Comparison of ENCODE assay signal across 20 cellular contexts in genomic region chr12:66156654-66157053, GRCh38. TPM values are rescaled to one million over a fixed set of nuclear protein-coding genes. Genes with fewer than 3 reads are reported as not detected.
A peak's percentile ranks its signal among the peaks of the same experiment; 100 is the strongest.
DNase-seq lines count a peak whose midpoint lies in the region; ATAC-seq, FAIRE-seq and TF ChIP-seq lines count a peak whose summit lies in the region.
"Had no signal": no experiment of that assay in that cellular context is flagged by ENCODE, and none has a peak within 500 bp of the region (broad histone marks: within the 10 kb centered on the region; RNA-seq: fewer than 3 reads in every experiment).

No MANE protein-coding gene starts in this region.

- TF ChIP-seq CTCF in GM12878 (IDR thresholded peaks at IDR 0.05 in 2 of 3, conservative IDR thresholded peaks at IDR 0.05 in 1 of 3; ENCODE audit: control insufficient read depth in 2 of 3, extremely low read depth in 1 of 3, insufficient read depth in 1 of 3, low read depth in 3 of 3, low read length in 3 of 3) (no peak), fibroblast of pulmonary artery (IDR thresholded peaks at IDR 0.05; ENCODE audit: low read length, missing control alignments) (no peak), tibial artery (IDR thresholded peaks at IDR 0.05) (no peak)

- CTCF ChIA-PET in GM12878 (lab: Yijun Ruan, JAX): no interaction called here

- intact Hi-C loops in GM12878 (cut with micrococcal nuclease; ENCODE audit: unreplicated experiment) (no loop called here), tibial artery (cut with DNase I; ENCODE audit: low total_unique reads) (no loop called here)

- no peak for TF ChIP-seq EP300 in GM12878 (IDR thresholded peaks at IDR 0.05; ENCODE audit: borderline replicate concordance in 1 of 2, control insufficient read depth in 1 of 2, low read depth in 2 of 2, low read length in 2 of 2)

- H3K4me1 Mint-ChIP-seq in stimulated activated naive CD8-positive, alpha-beta T cell treated with anti-CD3 and anti-CD28 coated beads, Interleukin-15, Interleukin-2, amounts not matched to agents 100 ng/mL and 50 ng/mL, for 24 hours (ENCODE audit: low read depth): peaks cover 55% of the 10 kb centered on the region

- H3K4me3 ChIP-seq in GM12878: no peak overlapping the region
- no peak overlapping the region for H3K4me3 ChIP-seq in fibroblast of pulmonary artery (replicated peaks; ENCODE audit: low read depth, low read length)
- no peak overlapping the region for H3K4me3 ChIP-seq in tibial artery
- no peak overlapping the region for H3K4me3 ChIP-seq in Karpas-422 (ENCODE audit: low read length)
- H3K4me3 ChIP-seq: lung, prostate gland had no signal

- RAD21 ChIA-PET in GM12878 (lab: Charles Lee; ENCODE audit: unreplicated experiment): no interaction called here

- H3K4me2 ChIP-seq in GM12878 (ENCODE audit: control insufficient read depth, insufficient read depth) (no peak overlapping the region), Karpas-422 (ENCODE audit: low read depth, low read length, poor library complexity, severe bottlenecking) (no peak overlapping the region)

- FAIRE-seq in GM12878 (lab: Jason Lieb, UNC) (no peak), RCC 7860 (lab: Jason Lieb, UNC) (no peak)
- FAIRE-seq: GM12892, kidney had no signal

- TSS peak; percentile 2 for BruUV-seq in GM12878 (replicated peaks; lab: Mats Ljungman, UMichigan)

- H3K27me3 Mint-ChIP-seq in stimulated activated naive CD8-positive, alpha-beta T cell treated with anti-CD3 and anti-CD28 coated beads, Interleukin-15, Interleukin-2, amounts not matched to agents 100 ng/mL and 50 ng/mL, for 24 hours: no peaks in the 10 kb centered on the region

- in situ Hi-C loops in GM12878 (cut with MboI) (no loop called here), ACHN (cut with HindIII; ENCODE audit: low pct_ligation_motif_present, low pct_unique_long_range_greater_than_20kb, low sequenced_read_pairs) (no loop called here)

- H3K9ac ChIP-seq in GM12878 (ENCODE audit: control insufficient read depth, insufficient read depth, low read length) (no peak overlapping the region), Karpas-422 (ENCODE audit: low read length) (no peak overlapping the region)

- H3K79me2 ChIP-seq in GM12878 (ENCODE audit: control insufficient read depth, insufficient read depth, low read length) (peaks cover 2% of the 10 kb centered on the region), Karpas-422 (ENCODE audit: low read length) (peaks cover 81% of the 10 kb centered on the region)

- peaks cover 47% of the 10 kb centered on the region for H3K36me3 Mint-ChIP-seq in stimulated activated naive CD8-positive, alpha-beta T cell treated with anti-CD3 and anti-CD28 coated beads, Interleukin-15, Interleukin-2, amounts not matched to agents 100 ng/mL and 50 ng/mL, for 24 hours (ENCODE audit: low read depth)

- H4K20me1 ChIP-seq in GM12878 (ENCODE audit: control insufficient read depth, insufficient read depth) (no peaks in the 10 kb centered on the region), Karpas-422 (ENCODE audit: insufficient read depth, low read depth, low read length) (no peaks in the 10 kb centered on the region)

- POLR2A ChIA-PET in GM12878 (lab: Charles Lee): no interaction called here

- H3K27ac ChIP-seq in GM12878 (ENCODE audit: control insufficient read depth, insufficient read depth) (no peak overlapping the region), tibial artery (no peak overlapping the region), Karpas-422 (ENCODE audit: low read length) (no peak overlapping the region)
- H3K27ac ChIP-seq: prostate gland, RWPE1 had no signal

- H3K4me1 ChIP-seq in GM12878 (ENCODE audit: control insufficient read depth, insufficient read depth, low read length) (no peaks in the 10 kb centered on the region), tibial artery (no peaks in the 10 kb centered on the region), Karpas-422 (ENCODE audit: low read length) (no peaks in the 10 kb centered on the region; the same call in 1 of the 2 replicates)

- WGBS in GM12878 (ENCODE audit: insufficient coverage, insufficient replicate concordance, low lambda C conversion rate, missing lambda C conversion rate): 96% methylated on average over 2 of the region's 2 CpGs

- no peak for TF ChIP-seq RAD21 in GM12878 (IDR thresholded peaks at IDR 0.05; ENCODE audit: insufficient read depth, low read depth, low read length)

- no peaks in the 10 kb centered on the region for H3K27me3 ChIP-seq in GM12878 (replicated peaks in 1 of 2; ENCODE audit: control insufficient read depth in 2 of 2, insufficient read depth in 2 of 2, low read length in 1 of 2)
- H3K27me3 ChIP-seq in tibial artery: no peaks in the 10 kb centered on the region
- no peaks in the 10 kb centered on the region for H3K27me3 ChIP-seq in Karpas-422 (ENCODE audit: low read length)

- H2AFZ ChIP-seq in GM12878 (ENCODE audit: control insufficient read depth, low read depth, low read length) (no peak overlapping the region), Karpas-422 (ENCODE audit: low read length) (no peak overlapping the region)

- no peaks in the 10 kb centered on the region for H3K9me2 ChIP-seq in Karpas-422 (replicated peaks; ENCODE audit: insufficient read depth, low read length)

- H3K9me3 ChIP-seq in GM12878 (replicated peaks; ENCODE audit: control insufficient read depth, insufficient read depth, low read length): no peaks in the 10 kb centered on the region; the same call in 1 of the 3 replicates
- no peaks in the 10 kb centered on the region for H3K9me3 ChIP-seq in tibial artery
- no peaks in the 10 kb centered on the region for H3K9me3 ChIP-seq in Karpas-422 (ENCODE audit: low read length)
- H3K9me3 ChIP-seq: prostate gland had no signal

- TF ChIP-seq POLR2A in GM12878 (IDR thresholded peaks at IDR 0.05; ENCODE audit: low read depth, low read length): no peak

- peak overlapping the region; percentile 16 for H3K27ac Mint-ChIP-seq in stimulated activated naive CD8-positive, alpha-beta T cell treated with anti-CD3 and anti-CD28 coated beads, Interleukin-15, Interleukin-2, amounts not matched to agents 100 ng/mL and 50 ng/mL, for 24 hours

- H3K4me3 Mint-ChIP-seq in stimulated activated naive CD8-positive, alpha-beta T cell treated with anti-CD3 and anti-CD28 coated beads, Interleukin-15, Interleukin-2, amounts not matched to agents 100 ng/mL and 50 ng/mL, for 24 hours: no peak overlapping the region

- peaks cover 5% of the 10 kb centered on the region for H3K9me3 Mint-ChIP-seq in stimulated activated naive CD8-positive, alpha-beta T cell treated with anti-CD3 and anti-CD28 coated beads, Interleukin-15, Interleukin-2, amounts not matched to agents 100 ng/mL and 50 ng/mL, for 24 hours

- H3K36me3 ChIP-seq in GM12878 (ENCODE audit: control insufficient read depth in 2 of 2, insufficient read depth in 2 of 2, low read length in 1 of 2): no peaks in the 10 kb centered on the region; a peak in 4 of 4 replicates
- H3K36me3 ChIP-seq in tibial artery: peaks cover 0 to 25% (median 20%) of the 10 kb centered on the region in 3 donors
- H3K36me3 ChIP-seq in Karpas-422 (ENCODE audit: insufficient read depth, low read length): peaks cover 9% of the 10 kb centered on the region; the same call in 1 of the 2 replicates
- H3K36me3 ChIP-seq: prostate gland had no signal

- SMC1A ChIA-PET in GM12878 (lab: Charles Lee; ENCODE audit: uncharacterized antibody, unreplicated experiment): no interaction called here

- no peak for DNase-seq in stimulated activated naive CD8-positive, alpha-beta T cell treated with anti-CD3 and anti-CD28 coated beads, Interleukin-15, Interleukin-2, amounts not matched to agents 100 U/mL and 50 U/mL, for 24 hours
- DNase-seq in GM12878 (ENCODE audit: low read depth, low spot score): no peak
- peak; percentile 45 for DNase-seq in fibroblast of pulmonary artery (ENCODE audit: low read depth)
- DNase-seq in RCC 7860 (ENCODE audit: low spot score): no peak
- DNase-seq in tibial artery: no peak
- no peak for DNase-seq in ACHN
- DNase-seq in Karpas-422: no peak
- DNase-seq: activated CD4-positive, alpha-beta T cell treated with anti-CD3 and anti-CD28 coated beads, Interleukin-2, amount 50 U/mL, for 4 hours; DND-41; effector CD8-positive, alpha-beta T cell; H7; kidney; NCI-H1048; NCI-H1694 treated with DMSO at 0.1 percent for 48 hours; NCI-H526 treated with DMSO at 0.1 percent for 48 hours had no signal

- no peak for ATAC-seq in stimulated activated naive CD8-positive, alpha-beta T cell treated with anti-CD3 and anti-CD28 coated beads, Interleukin-15, Interleukin-2, amounts not matched to agents 100 U/mL and 50 U/mL, for 24 hours
- no peak for ATAC-seq in GM12878

RNA-seq across cellular contexts. Expression of gene TMBIM4, which starts 13.1 kb away (rescaled TPM):
- 72.9 and 76.6 TPM in 2 replicates for total RNA-seq in GM12878 (2013; cell fraction: nucleolus; rRNA removed)
- 38.8 and 54.2 TPM in 2 replicates for total RNA-seq in GM12878 (2014; rRNA removed)
- 45.8 and 49.8 TPM in 2 replicates for total RNA-seq in GM12878 (2014; rRNA removed; fragmentation: Illumina TruSeq; extraction: Trizol)
- total RNA-seq in GM12878 (2021): 37.8 and 52.1 TPM in 2 replicates
- polyA plus RNA-seq in GM12878 (2011; ENCODE audit: low read depth): 12.9 TPM
- 105 and 129 TPM in 2 replicates for polyA plus RNA-seq in GM12878 (2011; rRNA removed)
- polyA plus RNA-seq in GM12878 (2011; cell fraction: cytosol; rRNA removed): 64.1 and 116 TPM in 2 replicates
- polyA plus RNA-seq in GM12878 (2011; cell fraction: nucleus; rRNA removed): 33.5 and 63.2 TPM in 2 replicates
- 53.6 and 58.1 TPM in 2 replicates for polyA plus RNA-seq in GM12878 (2012)
- polyA plus RNA-seq in GM12878 (2014; fragmentation: Illumina TruSeq; extraction: Trizol): 39.0 and 60.8 TPM in 2 replicates
- 100 to 1,000 TPM; 261 to 341 TPM for polyA plus RNA-seq in GM12878 (2014; fragmentation: Nextera tagmentation; extraction: Ambion mirVana)
- 55.0 and 56.4 TPM in 2 replicates for polyA plus RNA-seq in GM12878 (2014; rRNA removed)
- 100 to 1,000 TPM; 175 to 176 TPM for polyA plus RNA-seq in GM12878 (2016; fragmentation: Nextera tagmentation; extraction: Ambion mirVana)
- polyA minus RNA-seq in GM12878 (2011; rRNA and poly(A)+ RNA removed): 22.7 and 31.3 TPM in 2 replicates
- polyA minus RNA-seq in GM12878 (2011; cell fraction: cytosol; rRNA and poly(A)+ RNA removed): 19.1 and 32.4 TPM in 2 replicates
- polyA minus RNA-seq in GM12878 (2011; cell fraction: nucleus; rRNA and poly(A)+ RNA removed): 9.3 and 38.6 TPM in 2 replicates
- total RNA-seq in Karpas-422 (2014; rRNA removed; shearing (Covaris generic); ENCODE audit: low replicate concordance): 36.1 and 151 TPM in 2 replicates
- total RNA-seq: H7 had no signal

RNA-seq across cellular contexts. Expression of gene LLPH, which starts 26.1 kb away (rescaled TPM):
- 7.6 and 8.9 TPM in 2 replicates for total RNA-seq in GM12878 (2013; cell fraction: nucleolus; rRNA removed)
- total RNA-seq in GM12878 (2014; rRNA removed) (15.2 and 18.1 TPM in 2 replicates), GM12878 (2014; rRNA removed; fragmentation: Illumina TruSeq; extraction: Trizol) (55.7 and 60.6 TPM in 2 replicates), GM12878 (2021) (26.5 and 29.3 TPM in 2 replicates)
- 24.3 TPM for polyA plus RNA-seq in GM12878 (2011; ENCODE audit: low read depth)
- polyA plus RNA-seq in GM12878 (2011; rRNA removed) (24.7 and 47.0 TPM in 2 replicates), GM12878 (2014; fragmentation: Illumina TruSeq; extraction: Trizol) (80.2 and 102 TPM in 2 replicates), GM12878 (2014; fragmentation: Nextera tagmentation; extraction: Ambion mirVana) (100 to 1,000 TPM in 1 of 2 experiments, 10 to 100 TPM in 1; 96.1 to 107 TPM), GM12878 (2014; rRNA removed) (27.6 and 31.1 TPM in 2 replicates), GM12878 (2016; fragmentation: Nextera tagmentation; extraction: Ambion mirVana) (10 to 100 TPM; 82.5 to 83.4 TPM)
- polyA plus RNA-seq in GM12878 (2011; cell fraction: cytosol; rRNA removed): 4.5 and 4.6 TPM in 2 replicates
- polyA plus RNA-seq in GM12878 (2011; cell fraction: nucleus; rRNA removed): 2.8 and 5.9 TPM in 2 replicates
- polyA plus RNA-seq in GM12878 (2012): 31.6 and 47.3 TPM in 2 replicates
- polyA minus RNA-seq in GM12878 (2011; rRNA and poly(A)+ RNA removed): 1.8 and 2.4 TPM in 2 replicates
- 1.4 and 1.9 TPM in 2 replicates for polyA minus RNA-seq in GM12878 (2011; cell fraction: cytosol; rRNA and poly(A)+ RNA removed)
- polyA minus RNA-seq in GM12878 (2011; cell fraction: nucleus; rRNA and poly(A)+ RNA removed): 2.9 and 4.2 TPM in 2 replicates
- 5.6 and 15.3 TPM in 2 replicates for total RNA-seq in Karpas-422 (2014; rRNA removed; shearing (Covaris generic); ENCODE audit: low replicate concordance)

RNA-seq across cellular contexts. Expression of gene IRAK3, which starts 32.4 kb away (rescaled TPM):
- 42.7 and 43.6 TPM in 2 replicates for total RNA-seq in GM12878 (2013; cell fraction: nucleolus; rRNA removed)
- total RNA-seq in GM12878 (2014; rRNA removed) (5.3 and 5.9 TPM in 2 replicates), GM12878 (2014; rRNA removed; fragmentation: Illumina TruSeq; extraction: Trizol) (7.6 and 7.7 TPM in 2 replicates), GM12878 (2021) (8.5 and 8.7 TPM in 2 replicates)
- 1.7 TPM for polyA plus RNA-seq in GM12878 (2011; ENCODE audit: low read depth)
- polyA plus RNA-seq in GM12878 (2011; rRNA removed) (14.1 and 20.6 TPM in 2 replicates), GM12878 (2014; fragmentation: Illumina TruSeq; extraction: Trizol) (7.7 and 11.4 TPM in 2 replicates), GM12878 (2014; fragmentation: Nextera tagmentation; extraction: Ambion mirVana) (1 to 10 TPM; 1.4 to 1.5 TPM), GM12878 (2014; rRNA removed) (4.8 and 5.6 TPM in 2 replicates), GM12878 (2016; fragmentation: Nextera tagmentation; extraction: Ambion mirVana) (1 to 10 TPM; 4.0 to 4.2 TPM)
- 5.2 and 6.0 TPM in 2 replicates for polyA plus RNA-seq in GM12878 (2011; cell fraction: cytosol; rRNA removed)
- polyA plus RNA-seq in GM12878 (2011; cell fraction: nucleus; rRNA removed): 14.9 and 15.3 TPM in 2 replicates
- 2.1 and 2.7 TPM in 2 replicates for polyA plus RNA-seq in GM12878 (2012)
- 12.9 and 17.6 TPM in 2 replicates for polyA minus RNA-seq in GM12878 (2011; rRNA and poly(A)+ RNA removed)
- 4.0 and 5.7 TPM in 2 replicates for polyA minus RNA-seq in GM12878 (2011; cell fraction: cytosol; rRNA and poly(A)+ RNA removed)
- polyA minus RNA-seq in GM12878 (2011; cell fraction: nucleus; rRNA and poly(A)+ RNA removed): 10.5 and 13.1 TPM in 2 replicates
- not detected in 2 replicates for total RNA-seq in Karpas-422 (2014; rRNA removed; shearing (Covaris generic); ENCODE audit: low replicate concordance)
